Comparison of ENCODE assay signal across 1 cellular context in the genomic region with DNA sequence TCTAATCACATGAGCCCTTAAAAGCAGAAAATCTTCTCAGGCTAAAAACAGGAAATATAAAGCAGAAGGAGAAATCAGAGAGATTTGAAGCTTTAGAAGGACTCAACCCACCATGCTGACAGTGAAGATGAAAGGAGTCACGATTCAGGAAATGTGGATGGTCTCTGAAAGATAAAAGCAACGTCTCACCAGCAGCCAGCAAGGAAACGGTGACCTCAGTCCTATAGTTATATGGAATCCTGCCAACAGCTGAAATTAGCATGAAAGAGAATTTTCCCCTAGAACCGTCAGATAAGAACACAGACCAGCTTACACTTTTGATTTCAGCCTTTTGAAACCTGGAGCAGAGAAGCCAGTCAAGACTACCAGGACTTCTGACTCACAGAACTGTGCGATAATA.
A peak's percentile ranks its signal among the peaks of the same experiment; 100 is the strongest.
TF ChIP-seq lines count a peak whose summit lies in the region.

No MANE protein-coding gene starts in this region.

TF ChIP-seq in K562, 482 proteins besides CTCF, POLR2A, EP300 and RAD21 (continued from another document and continues in another):
- TF ChIP-seq, protein P1, sequence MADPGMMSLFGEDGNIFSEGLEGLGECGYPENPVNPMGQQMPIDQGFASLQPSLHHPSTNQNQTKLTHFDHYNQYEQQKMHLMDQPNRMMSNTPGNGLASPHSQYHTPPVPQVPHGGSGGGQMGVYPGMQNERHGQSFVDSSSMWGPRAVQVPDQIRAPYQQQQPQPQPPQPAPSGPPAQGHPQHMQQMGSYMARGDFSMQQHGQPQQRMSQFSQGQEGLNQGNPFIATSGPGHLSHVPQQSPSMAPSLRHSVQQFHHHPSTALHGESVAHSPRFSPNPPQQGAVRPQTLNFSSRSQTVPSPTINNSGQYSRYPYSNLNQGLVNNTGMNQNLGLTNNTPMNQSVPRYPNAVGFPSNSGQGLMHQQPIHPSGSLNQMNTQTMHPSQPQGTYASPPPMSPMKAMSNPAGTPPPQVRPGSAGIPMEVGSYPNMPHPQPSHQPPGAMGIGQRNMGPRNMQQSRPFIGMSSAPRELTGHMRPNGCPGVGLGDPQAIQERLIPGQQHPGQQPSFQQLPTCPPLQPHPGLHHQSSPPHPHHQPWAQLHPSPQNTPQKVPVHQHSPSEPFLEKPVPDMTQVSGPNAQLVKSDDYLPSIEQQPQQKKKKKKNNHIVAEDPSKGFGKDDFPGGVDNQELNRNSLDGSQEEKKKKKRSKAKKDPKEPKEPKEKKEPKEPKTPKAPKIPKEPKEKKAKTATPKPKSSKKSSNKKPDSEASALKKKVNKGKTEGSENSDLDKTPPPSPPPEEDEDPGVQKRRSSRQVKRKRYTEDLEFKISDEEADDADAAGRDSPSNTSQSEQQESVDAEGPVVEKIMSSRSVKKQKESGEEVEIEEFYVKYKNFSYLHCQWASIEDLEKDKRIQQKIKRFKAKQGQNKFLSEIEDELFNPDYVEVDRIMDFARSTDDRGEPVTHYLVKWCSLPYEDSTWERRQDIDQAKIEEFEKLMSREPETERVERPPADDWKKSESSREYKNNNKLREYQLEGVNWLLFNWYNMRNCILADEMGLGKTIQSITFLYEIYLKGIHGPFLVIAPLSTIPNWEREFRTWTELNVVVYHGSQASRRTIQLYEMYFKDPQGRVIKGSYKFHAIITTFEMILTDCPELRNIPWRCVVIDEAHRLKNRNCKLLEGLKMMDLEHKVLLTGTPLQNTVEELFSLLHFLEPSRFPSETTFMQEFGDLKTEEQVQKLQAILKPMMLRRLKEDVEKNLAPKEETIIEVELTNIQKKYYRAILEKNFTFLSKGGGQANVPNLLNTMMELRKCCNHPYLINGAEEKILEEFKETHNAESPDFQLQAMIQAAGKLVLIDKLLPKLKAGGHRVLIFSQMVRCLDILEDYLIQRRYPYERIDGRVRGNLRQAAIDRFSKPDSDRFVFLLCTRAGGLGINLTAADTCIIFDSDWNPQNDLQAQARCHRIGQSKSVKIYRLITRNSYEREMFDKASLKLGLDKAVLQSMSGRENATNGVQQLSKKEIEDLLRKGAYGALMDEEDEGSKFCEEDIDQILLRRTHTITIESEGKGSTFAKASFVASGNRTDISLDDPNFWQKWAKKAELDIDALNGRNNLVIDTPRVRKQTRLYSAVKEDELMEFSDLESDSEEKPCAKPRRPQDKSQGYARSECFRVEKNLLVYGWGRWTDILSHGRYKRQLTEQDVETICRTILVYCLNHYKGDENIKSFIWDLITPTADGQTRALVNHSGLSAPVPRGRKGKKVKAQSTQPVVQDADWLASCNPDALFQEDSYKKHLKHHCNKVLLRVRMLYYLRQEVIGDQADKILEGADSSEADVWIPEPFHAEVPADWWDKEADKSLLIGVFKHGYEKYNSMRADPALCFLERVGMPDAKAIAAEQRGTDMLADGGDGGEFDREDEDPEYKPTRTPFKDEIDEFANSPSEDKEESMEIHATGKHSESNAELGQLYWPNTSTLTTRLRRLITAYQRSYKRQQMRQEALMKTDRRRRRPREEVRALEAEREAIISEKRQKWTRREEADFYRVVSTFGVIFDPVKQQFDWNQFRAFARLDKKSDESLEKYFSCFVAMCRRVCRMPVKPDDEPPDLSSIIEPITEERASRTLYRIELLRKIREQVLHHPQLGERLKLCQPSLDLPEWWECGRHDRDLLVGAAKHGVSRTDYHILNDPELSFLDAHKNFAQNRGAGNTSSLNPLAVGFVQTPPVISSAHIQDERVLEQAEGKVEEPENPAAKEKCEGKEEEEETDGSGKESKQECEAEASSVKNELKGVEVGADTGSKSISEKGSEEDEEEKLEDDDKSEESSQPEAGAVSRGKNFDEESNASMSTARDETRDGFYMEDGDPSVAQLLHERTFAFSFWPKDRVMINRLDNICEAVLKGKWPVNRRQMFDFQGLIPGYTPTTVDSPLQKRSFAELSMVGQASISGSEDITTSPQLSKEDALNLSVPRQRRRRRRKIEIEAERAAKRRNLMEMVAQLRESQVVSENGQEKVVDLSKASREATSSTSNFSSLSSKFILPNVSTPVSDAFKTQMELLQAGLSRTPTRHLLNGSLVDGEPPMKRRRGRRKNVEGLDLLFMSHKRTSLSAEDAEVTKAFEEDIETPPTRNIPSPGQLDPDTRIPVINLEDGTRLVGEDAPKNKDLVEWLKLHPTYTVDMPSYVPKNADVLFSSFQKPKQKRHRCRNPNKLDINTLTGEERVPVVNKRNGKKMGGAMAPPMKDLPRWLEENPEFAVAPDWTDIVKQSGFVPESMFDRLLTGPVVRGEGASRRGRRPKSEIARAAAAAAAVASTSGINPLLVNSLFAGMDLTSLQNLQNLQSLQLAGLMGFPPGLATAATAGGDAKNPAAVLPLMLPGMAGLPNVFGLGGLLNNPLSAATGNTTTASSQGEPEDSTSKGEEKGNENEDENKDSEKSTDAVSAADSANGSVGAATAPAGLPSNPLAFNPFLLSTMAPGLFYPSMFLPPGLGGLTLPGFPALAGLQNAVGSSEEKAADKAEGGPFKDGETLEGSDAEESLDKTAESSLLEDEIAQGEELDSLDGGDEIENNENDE (IDR thresholded peaks at IDR 0.05; ENCODE audit: low read depth, low read length): no peak
- TF ChIP-seq POLR2AphosphoS5 (IDR thresholded peaks at IDR 0.05; ENCODE audit: control insufficient read depth, insufficient read depth, low read depth, low read length): no peak
- no peak for TF ChIP-seq TSHZ1 (CRISPR knock-in tag; IDR thresholded peaks at IDR 0.05)
- no peak for TF ChIP-seq GTF2A2 (tag; IDR thresholded peaks at IDR 0.05)
- no peak for TF ChIP-seq MCM7 (IDR thresholded peaks at IDR 0.05)
- TF ChIP-seq ZNF133 (CRISPR knock-in tag; IDR thresholded peaks at IDR 0.05): no peak
- TF ChIP-seq BDP1 (IDR thresholded peaks at IDR 0.05; ENCODE audit: insufficient read depth, insufficient read length): no peak
- TF ChIP-seq, protein P2, sequence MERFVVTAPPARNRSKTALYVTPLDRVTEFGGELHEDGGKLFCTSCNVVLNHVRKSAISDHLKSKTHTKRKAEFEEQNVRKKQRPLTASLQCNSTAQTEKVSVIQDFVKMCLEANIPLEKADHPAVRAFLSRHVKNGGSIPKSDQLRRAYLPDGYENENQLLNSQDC (CRISPR knock-in tag; IDR thresholded peaks at IDR 0.05): no peak
- no peak for TF ChIP-seq CEBPB (tag; IDR thresholded peaks at IDR 0.05)
- TF ChIP-seq ZBTB33 (CRISPR knock-in tag; IDR thresholded peaks at IDR 0.05): no peak
- TF ChIP-seq, protein P3, sequence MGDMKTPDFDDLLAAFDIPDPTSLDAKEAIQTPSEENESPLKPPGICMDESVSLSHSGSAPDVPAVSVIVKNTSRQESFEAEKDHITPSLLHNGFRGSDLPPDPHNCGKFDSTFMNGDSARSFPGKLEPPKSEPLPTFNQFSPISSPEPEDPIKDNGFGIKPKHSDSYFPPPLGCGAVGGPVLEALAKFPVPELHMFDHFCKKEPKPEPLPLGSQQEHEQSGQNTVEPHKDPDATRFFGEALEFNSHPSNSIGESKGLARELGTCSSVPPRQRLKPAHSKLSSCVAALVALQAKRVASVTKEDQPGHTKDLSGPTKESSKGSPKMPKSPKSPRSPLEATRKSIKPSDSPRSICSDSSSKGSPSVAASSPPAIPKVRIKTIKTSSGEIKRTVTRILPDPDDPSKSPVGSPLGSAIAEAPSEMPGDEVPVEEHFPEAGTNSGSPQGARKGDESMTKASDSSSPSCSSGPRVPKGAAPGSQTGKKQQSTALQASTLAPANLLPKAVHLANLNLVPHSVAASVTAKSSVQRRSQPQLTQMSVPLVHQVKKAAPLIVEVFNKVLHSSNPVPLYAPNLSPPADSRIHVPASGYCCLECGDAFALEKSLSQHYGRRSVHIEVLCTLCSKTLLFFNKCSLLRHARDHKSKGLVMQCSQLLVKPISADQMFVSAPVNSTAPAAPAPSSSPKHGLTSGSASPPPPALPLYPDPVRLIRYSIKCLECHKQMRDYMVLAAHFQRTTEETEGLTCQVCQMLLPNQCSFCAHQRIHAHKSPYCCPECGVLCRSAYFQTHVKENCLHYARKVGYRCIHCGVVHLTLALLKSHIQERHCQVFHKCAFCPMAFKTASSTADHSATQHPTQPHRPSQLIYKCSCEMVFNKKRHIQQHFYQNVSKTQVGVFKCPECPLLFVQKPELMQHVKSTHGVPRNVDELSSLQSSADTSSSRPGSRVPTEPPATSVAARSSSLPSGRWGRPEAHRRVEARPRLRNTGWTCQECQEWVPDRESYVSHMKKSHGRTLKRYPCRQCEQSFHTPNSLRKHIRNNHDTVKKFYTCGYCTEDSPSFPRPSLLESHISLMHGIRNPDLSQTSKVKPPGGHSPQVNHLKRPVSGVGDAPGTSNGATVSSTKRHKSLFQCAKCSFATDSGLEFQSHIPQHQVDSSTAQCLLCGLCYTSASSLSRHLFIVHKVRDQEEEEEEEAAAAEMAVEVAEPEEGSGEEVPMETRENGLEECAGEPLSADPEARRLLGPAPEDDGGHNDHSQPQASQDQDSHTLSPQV (IDR thresholded peaks at IDR 0.05): no peak
- TF ChIP-seq TOE1 (IDR thresholded peaks at IDR 0.05; ENCODE audit: borderline replicate concordance): no peak
- TF ChIP-seq TOE1 (CRISPR knock-in tag; IDR thresholded peaks at IDR 0.05; ENCODE audit: borderline replicate concordance, low read depth): no peak
- TF ChIP-seq TRIM24 (IDR thresholded peaks at IDR 0.05): no peak
- peak; percentile 61; the same call in 1 of the 2 replicates for TF ChIP-seq LEF1 (IDR thresholded peaks at IDR 0.05)
- TF ChIP-seq ZNF589 (CRISPR knock-in tag; IDR thresholded peaks at IDR 0.05; ENCODE audit: low read depth): no peak
- TF ChIP-seq ZBTB1 (CRISPR knock-in tag; IDR thresholded peaks at IDR 0.05; ENCODE audit: borderline replicate concordance, low read depth): no peak
- TF ChIP-seq ZNF830 (CRISPR knock-in tag; IDR thresholded peaks at IDR 0.05): no peak
- TF ChIP-seq ZNF695 (CRISPR knock-in tag; IDR thresholded peaks at IDR 0.05): no peak
- no peak for TF ChIP-seq POLR2B (IDR thresholded peaks at IDR 0.05; ENCODE audit: low read depth, partially characterized antibody)
- TF ChIP-seq ARID1B (IDR thresholded peaks at IDR 0.05): peak; percentile 52
- no peak for TF ChIP-seq FOXA3 (CRISPR knock-in tag; conservative IDR thresholded peaks at IDR 0.05 in 1 of 2, IDR thresholded peaks at IDR 0.05 in 1 of 2)
- TF ChIP-seq ZNF584 (CRISPR knock-in tag; IDR thresholded peaks at IDR 0.05; ENCODE audit: low read depth): no peak
- TF ChIP-seq PHB2 (IDR thresholded peaks at IDR 0.05; ENCODE audit: low read depth): no peak
- TF ChIP-seq ZNF644 (tag; IDR thresholded peaks at IDR 0.05; ENCODE audit: low read depth): no peak
- TF ChIP-seq ZBTB8A (IDR thresholded peaks at IDR 0.05; ENCODE audit: partially characterized antibody): no peak
- TF ChIP-seq DDX20 (tag; IDR thresholded peaks at IDR 0.05; ENCODE audit: low read depth): no peak
- no peak for TF ChIP-seq MCM3 (IDR thresholded peaks at IDR 0.05)
- TF ChIP-seq CCNT2 (IDR thresholded peaks at IDR 0.05; ENCODE audit: borderline replicate concordance, extremely low read depth, insufficient read length, low read depth, low read length): no peak
- TF ChIP-seq HINFP (tag; conservative IDR thresholded peaks at IDR 0.05; ENCODE audit: low read depth): no peak
- no peak for TF ChIP-seq MAFK (IDR thresholded peaks at IDR 0.05; ENCODE audit: low read length)
- TF ChIP-seq THRAP3 (IDR thresholded peaks at IDR 0.05; ENCODE audit: borderline replicate concordance): no peak
- peak; percentile 82 for TF ChIP-seq NFIC (IDR thresholded peaks at IDR 0.05)
- no peak for TF ChIP-seq KHSRP (IDR thresholded peaks at IDR 0.05)
- TF ChIP-seq SRF (CRISPR knock-in tag; IDR thresholded peaks at IDR 0.05): no peak
- no peak for TF ChIP-seq MAX (CRISPR knock-in tag; IDR thresholded peaks at IDR 0.05)
- TF ChIP-seq ASH1L (IDR thresholded peaks at IDR 0.05; ENCODE audit: borderline replicate concordance, low read depth, partially characterized antibody): no peak
- no peak for TF ChIP-seq ZNF197 (CRISPR knock-in tag; IDR thresholded peaks at IDR 0.05; ENCODE audit: low read depth)
